In genomic region chr16:87856796-87857228, GRCh38 we compare ENCODE assay signal across 9 cellular contexts. TPM values are rescaled to one million over a fixed set of nuclear protein-coding genes. Genes with fewer than 3 reads are reported as not detected.
A peak's percentile ranks its signal among the peaks of the same experiment; 100 is the strongest.
DNase-seq lines count a peak whose midpoint lies in the region; FAIRE-seq and TF ChIP-seq lines count a peak whose summit lies in the region.
"Had no signal": no experiment of that assay in that cellular context is flagged by ENCODE, and none has a peak within 500 bp of the region (broad histone marks: within the 10 kb centered on the region; RNA-seq: fewer than 3 reads in every experiment).

No MANE protein-coding gene starts in this region.

- DNase-seq in AG04450 (ENCODE audit: low read depth, low spot score) (no peak), HT-29 (ENCODE audit: low spot score) (peak; percentile 42), nephron progenitor cell (no peak), OCI-M2 (lab: John Stamatoyannopoulos, UW; ENCODE audit: unreplicated experiment) (no peak), urothelium cell line (ENCODE audit: low spot score) (no peak), posterior vena cava (ENCODE audit: low spot score) (no peak), hepatic stellate cell (ENCODE audit: low spot score) (no peak)
- DNase-seq: NCI-H1105 had no signal

- H3K9me3 Mint-ChIP-seq in brain (peaks cover 0 to 4% (median 0%) of the 10 kb centered on the region in 5 experiments), nephron progenitor cell (no peaks in the 10 kb centered on the region)

- H3K4me3 ChIP-seq in AG04450 (ENCODE audit: low read depth, low read length), result no peak overlapping the region

- H3K4me1 Mint-ChIP-seq in brain, result peaks cover 92% of the 10 kb centered on the region
- H3K4me1 Mint-ChIP-seq in nephron progenitor cell, result peaks cover 77% of the 10 kb centered on the region

- TF ChIP-seq CTCF in AG04450 (IDR thresholded peaks at IDR 0.05; ENCODE audit: low read depth, low read length) (no peak), brain (conservative IDR thresholded peaks at IDR 0.05) (no peak), nephron progenitor cell (IDR thresholded peaks at IDR 0.05) (no peak)

- H3K4me3 Mint-ChIP-seq in brain (peak overlapping the region in 1 of 5 experiments; percentile 0), nephron progenitor cell (peak overlapping the region; percentile 58)

- H3K27me3 Mint-ChIP-seq in brain, result no peaks in the 10 kb centered on the region
- no peaks in the 10 kb centered on the region for H3K27me3 Mint-ChIP-seq in nephron progenitor cell (ENCODE audit: low read depth, poor library complexity)

- peak overlapping the region in 4 of 5 experiments; percentile 36 to 73 (median 53) for H3K27ac Mint-ChIP-seq in brain
- no peak overlapping the region for H3K27ac Mint-ChIP-seq in nephron progenitor cell

- H3K27me3 ChIP-seq in AG04450 (ENCODE audit: control insufficient read depth, insufficient read depth, low read length), result no peaks in the 10 kb centered on the region

- FAIRE-seq in urothelium cell line (lab: Jason Lieb, UNC), result no peak

- intact Hi-C loops in posterior vena cava (cut with DNase I), result no loop called here

- H3K36me3 Mint-ChIP-seq in brain, result peaks cover 3% of the 10 kb centered on the region
- no peaks in the 10 kb centered on the region for H3K36me3 Mint-ChIP-seq in nephron progenitor cell (ENCODE audit: low read depth)

- H3K9me3 ChIP-seq in AG04450 (ENCODE audit: control insufficient read depth, insufficient read depth, low read length), result no peaks in the 10 kb centered on the region; the same call in 1 of the 2 replicates

- CTCF ChIA-PET in AG04450 (lab: Charles Lee), result interaction anchor here (1.0 kb wide), 1 partner anchor 78 kb away, joined by 7 read pairs; no protein-coding TSS in a partner anchor

- POLR2A ChIA-PET in AG04450 (lab: Yijun Ruan, JAX), result no interaction called here

- H3K27ac ChIP-seq in AG04450 (ENCODE audit: low read depth, low read length), result peak overlapping the region; percentile 78

RNA-seq across cellular contexts. Expression of gene SLC7A5, which starts 12.5 kb away (rescaled TPM):
- polyA plus RNA-seq in AG04450 (2011; rRNA removed) (17.9 and 29.3 TPM in 2 replicates), brain (ENCODE audit: insufficient read depth, low read depth, low replicate concordance) (101 TPM)
- polyA minus RNA-seq in AG04450 (2011; rRNA and poly(A)+ RNA removed), result 19.7 and 23.8 TPM in 2 replicates
- 125 and 147 TPM in 2 replicates for total RNA-seq in HT-29 (2014; rRNA removed; shearing (Covaris generic))
- total RNA-seq in posterior vena cava, result 10 to 100 TPM; 13.6 to 17.7 TPM
